16 cellular contexts compared by ENCODE assay signal in the genomic region with DNA sequence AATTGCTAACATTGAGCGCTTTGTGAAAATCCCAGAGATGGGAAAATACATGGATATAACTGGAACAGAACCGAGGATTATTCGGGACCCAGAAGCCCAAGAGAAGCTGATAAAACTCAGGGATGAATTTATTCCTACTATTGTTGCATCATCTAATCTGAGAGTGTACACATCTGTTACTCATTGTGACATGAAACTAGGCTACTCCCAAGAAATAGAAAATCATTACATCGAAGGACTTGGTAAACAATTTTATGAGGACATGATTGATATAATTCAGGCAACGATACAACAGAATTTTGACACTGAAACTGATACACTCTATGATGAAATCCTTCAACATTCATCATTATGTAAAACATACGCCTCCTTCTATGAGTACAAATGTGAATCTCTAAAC.
DNase-seq lines count a peak whose midpoint lies in the region; ATAC-seq, FAIRE-seq and TF ChIP-seq lines count a peak whose summit lies in the region.
"Had no signal": no experiment of that assay in that cellular context is flagged by ENCODE, and none has a peak within 500 bp of the region (broad histone marks: within the 10 kb centered on the region; RNA-seq: fewer than 3 reads in every experiment).

No MANE protein-coding gene starts in this region.

- TF ChIP-seq CTCF in PC-9 (conservative IDR thresholded peaks at IDR 0.05) (no peak), HepG2 (CRISPR knock-in tag; IDR thresholded peaks at IDR 0.05) (no peak)

- H3K9me2 ChIP-seq in PC-9 (ENCODE audit: insufficient read depth) = no peaks in the 10 kb centered on the region

- H4K20me1 ChIP-seq in PC-9 (ENCODE audit: insufficient read depth) (no peaks in the 10 kb centered on the region), HepG2 (ENCODE audit: insufficient read depth, low read length) (no peaks in the 10 kb centered on the region)
- H4K20me1 ChIP-seq: BLaER1 had no signal

- WGBS in HepG2 (ENCODE audit: low lambda C conversion rate) = 52% methylated on average over 6 of the region's 6 CpGs

- H3K79me2 ChIP-seq in PC-9 (ENCODE audit: low read depth) (no peaks in the 10 kb centered on the region), HepG2 (ENCODE audit: insufficient read depth, low read length) (no peaks in the 10 kb centered on the region)

- no peak overlapping the region for H3K9ac ChIP-seq in HepG2 (ENCODE audit: insufficient read depth, low read depth, low read length)
- H3K9ac ChIP-seq: BLaER1 had no signal

- H3K4me3 ChIP-seq in PC-9 = no peak overlapping the region
- H3K4me3 ChIP-seq in HepG2 (replicated peaks in 1 of 3; ENCODE audit: insufficient read depth in 1 of 3, low read depth in 2 of 3, low read length in 3 of 3) = no peak overlapping the region
- H3K4me3 ChIP-seq: BLaER1 had no signal

- POLR2A ChIA-PET in PC-9 (lab: Charles Lee; ENCODE audit: unreplicated experiment) = no interaction called here
- POLR2A ChIA-PET in HepG2 (lab: Yijun Ruan, JAX) = no interaction called here

- H3K9me3 ChIP-seq in PC-9 (ENCODE audit: insufficient read depth, low read depth) (no peaks in the 10 kb centered on the region; the same call in 1 of the 2 replicates), HepG2 (ENCODE audit: low read length) (no peaks in the 10 kb centered on the region)
- H3K9me3 ChIP-seq: BLaER1 had no signal

- no peak for TF ChIP-seq POLR2A in HepG2 (IDR thresholded peaks at IDR 0.05; ENCODE audit: insufficient read depth in 1 of 2, low read depth in 2 of 2, low read length in 2 of 2)

- DNase-seq in PC-9 (peak in 1 of 2 experiments; percentile 59), epithelial cell of prostate (ENCODE audit: low read depth, low spot score) (peak; percentile 60), HepG2 (ENCODE audit: low spot score) (no peak), superior temporal gyrus (ENCODE audit: extremely low spot score) (peak; percentile 33), head of caudate nucleus (no peak), left cardiac atrium (no peak)
- DNase-seq in NK-92 treated with Interleukin-12 subunit alpha and Interleukin-12 subunit beta, amount 100 ng/mL, for 24 hours (lab: John Stamatoyannopoulos, UW) = no peak
- DNase-seq: CD8-positive, alpha-beta memory T cell; H9; NCI-H2107; NCI-H446; NCI-H748 treated with DMSO at 0.1 percent for 48 hours; Right ventricle myocardium superior had no signal

- intact Hi-C loops in PC-9 (cut with micrococcal nuclease; ENCODE audit: unreplicated experiment) = no loop called here
- intact Hi-C loops in HepG2 (cut with micrococcal nuclease; ENCODE audit: unreplicated experiment) = loop anchor here (10.0 kb wide), 1 partner anchor 366 kb away; no protein-coding TSS in a partner anchor
- intact Hi-C loops in head of caudate nucleus (cut with DNase I) = no loop called here
- intact Hi-C loops in left cardiac atrium (cut with DNase I) = no loop called here

- BruUV-seq in PC-9 (replicated peaks; lab: Mats Ljungman, UMichigan) (no TSS peak), HepG2 (replicated peaks; lab: Mats Ljungman, UMichigan) (no TSS peak)

- H3K27me3 ChIP-seq in PC-9 (ENCODE audit: insufficient read depth, low read depth) = no peaks in the 10 kb centered on the region
- H3K27me3 ChIP-seq in HepG2 (ENCODE audit: control insufficient read depth in 1 of 2, insufficient read depth in 2 of 2, low read length in 2 of 2) = no peaks in the 10 kb centered on the region; a peak in 1 of 5 replicates
- H3K27me3 ChIP-seq: BLaER1 had no signal

- CTCF ChIA-PET in PC-9 (lab: Charles Lee) (no interaction called here), HepG2 (lab: Yijun Ruan, JAX; ENCODE audit: low intra/inter-chr PET ratio, low total read pairs) (no interaction called here)

- no peaks in the 10 kb centered on the region for H3K36me3 ChIP-seq in PC-9 (ENCODE audit: low read depth)
- no peaks in the 10 kb centered on the region for H3K36me3 ChIP-seq in HepG2 (replicated peaks in 1 of 2; ENCODE audit: control insufficient read depth in 1 of 2, insufficient read depth in 2 of 2, low read length in 2 of 2)
- H3K36me3 ChIP-seq: BLaER1 had no signal

- FAIRE-seq in HepG2 (lab: Jason Lieb, UNC) = no peak

- H2AFZ ChIP-seq in PC-9 (no peak overlapping the region; the same call in 1 of the 2 replicates), HepG2 (ENCODE audit: low read length) (no peak overlapping the region)

- H3F3A ChIP-seq in PC-9 (ENCODE audit: insufficient read depth, low read depth) = peaks cover 23% of the 10 kb centered on the region

- H3K4me1 ChIP-seq in PC-9 (replicated peaks; ENCODE audit: insufficient read depth) (peaks cover 47% of the 10 kb centered on the region), HepG2 (ENCODE audit: insufficient read depth, low read length) (peaks cover 25% of the 10 kb centered on the region)

- peak overlapping the region; percentile 61 for H3K27ac ChIP-seq in PC-9
- peak overlapping the region; percentile 89 for H3K27ac ChIP-seq in epithelial cell of prostate
- no peak overlapping the region for H3K27ac ChIP-seq in HepG2 (ENCODE audit: extremely low read length, insufficient read depth, low read length)
- H3K27ac ChIP-seq: BLaER1 had no signal

- H3K4me2 ChIP-seq in PC-9 = peak overlapping the region; percentile 10; the same call in 1 of the 2 replicates
- H3K4me2 ChIP-seq in HepG2 (ENCODE audit: low read depth, low read length) = no peak overlapping the region
- H3K4me2 ChIP-seq: BLaER1 had no signal

- no peak for ATAC-seq in HepG2
- ATAC-seq in left cardiac atrium = no peak
- ATAC-seq: Panc1, SK-N-SH treated with all-trans-retinoic acid at 6 μM for 48 hours had no signal

- TF ChIP-seq EP300 in HepG2 (IDR thresholded peaks at IDR 0.05; ENCODE audit: low read depth in 2 of 2, low read length in 2 of 2) = no peak
- no peak for TF ChIP-seq EP300 in HepG2 (CRISPR knock-in tag; IDR thresholded peaks at IDR 0.05; ENCODE audit: borderline replicate concordance)

- TF ChIP-seq RAD21 in HepG2 (CRISPR knock-in tag; IDR thresholded peaks at IDR 0.05) = no peak

- in situ Hi-C loops in HepG2 (cut with HindIII; ENCODE audit: extremely low pct_ligation_motif_present, low pct_unique_long_range_greater_than_20kb) = no loop called here

TF ChIP-seq in HepG2, 621 proteins besides CTCF, POLR2A, EP300 and RAD21:
- TF ChIP-seq ERF (CRISPR knock-in tag; IDR thresholded peaks at IDR 0.05) = no peak
- no peak for TF ChIP-seq LCORL (IDR thresholded peaks at IDR 0.05)
- TF ChIP-seq LCORL (CRISPR knock-in tag; IDR thresholded peaks at IDR 0.05) = no peak
- no peak for TF ChIP-seq ZNF781 (CRISPR knock-in tag; IDR thresholded peaks at IDR 0.05; ENCODE audit: borderline replicate concordance, not compliant biosample characterization)
- TF ChIP-seq NFYC (CRISPR knock-in tag; IDR thresholded peaks at IDR 0.05) = no peak
- TF ChIP-seq MYC (CRISPR knock-in tag; IDR thresholded peaks at IDR 0.05; ENCODE audit: borderline replicate concordance) = no peak
- TF ChIP-seq, protein P1, sequence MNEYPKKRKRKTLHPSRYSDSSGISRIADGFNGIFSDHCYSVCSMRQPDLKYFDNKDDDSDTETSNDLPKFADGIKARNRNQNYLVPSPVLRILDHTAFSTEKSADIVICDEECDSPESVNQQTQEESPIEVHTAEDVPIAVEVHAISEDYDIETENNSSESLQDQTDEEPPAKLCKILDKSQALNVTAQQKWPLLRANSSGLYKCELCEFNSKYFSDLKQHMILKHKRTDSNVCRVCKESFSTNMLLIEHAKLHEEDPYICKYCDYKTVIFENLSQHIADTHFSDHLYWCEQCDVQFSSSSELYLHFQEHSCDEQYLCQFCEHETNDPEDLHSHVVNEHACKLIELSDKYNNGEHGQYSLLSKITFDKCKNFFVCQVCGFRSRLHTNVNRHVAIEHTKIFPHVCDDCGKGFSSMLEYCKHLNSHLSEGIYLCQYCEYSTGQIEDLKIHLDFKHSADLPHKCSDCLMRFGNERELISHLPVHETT (CRISPR knock-in tag; conservative IDR thresholded peaks at IDR 0.05) = no peak
- TF ChIP-seq CEBPB (IDR thresholded peaks at IDR 0.05; ENCODE audit: borderline replicate concordance, low read depth, low read length) = peak; percentile 59; the same call in 1 of the 2 replicates
- TF ChIP-seq PAWR (CRISPR knock-in tag; IDR thresholded peaks at IDR 0.05; ENCODE audit: borderline replicate concordance) = no peak
- TF ChIP-seq, protein P2, sequence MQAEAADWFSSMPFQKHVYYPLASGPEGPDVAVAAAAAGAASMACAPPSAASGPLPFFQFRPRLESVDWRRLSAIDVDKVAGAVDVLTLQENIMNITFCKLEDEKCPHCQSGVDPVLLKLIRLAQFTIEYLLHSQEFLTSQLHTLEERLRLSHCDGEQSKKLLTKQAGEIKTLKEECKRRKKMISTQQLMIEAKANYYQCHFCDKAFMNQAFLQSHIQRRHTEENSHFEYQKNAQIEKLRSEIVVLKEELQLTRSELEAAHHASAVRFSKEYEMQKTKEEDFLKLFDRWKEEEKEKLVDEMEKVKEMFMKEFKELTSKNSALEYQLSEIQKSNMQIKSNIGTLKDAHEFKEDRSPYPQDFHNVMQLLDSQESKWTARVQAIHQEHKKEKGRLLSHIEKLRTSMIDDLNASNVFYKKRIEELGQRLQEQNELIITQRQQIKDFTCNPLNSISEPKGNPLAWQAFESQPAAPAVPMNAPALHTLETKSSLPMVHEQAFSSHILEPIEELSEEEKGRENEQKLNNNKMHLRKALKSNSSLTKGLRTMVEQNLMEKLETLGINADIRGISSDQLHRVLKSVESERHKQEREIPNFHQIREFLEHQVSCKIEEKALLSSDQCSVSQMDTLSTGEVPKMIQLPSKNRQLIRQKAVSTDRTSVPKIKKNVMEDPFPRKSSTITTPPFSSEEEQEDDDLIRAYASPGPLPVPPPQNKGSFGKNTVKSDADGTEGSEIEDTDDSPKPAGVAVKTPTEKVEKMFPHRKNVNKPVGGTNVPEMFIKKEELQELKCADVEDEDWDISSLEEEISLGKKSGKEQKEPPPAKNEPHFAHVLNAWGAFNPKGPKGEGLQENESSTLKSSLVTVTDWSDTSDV (CRISPR knock-in tag; IDR thresholded peaks at IDR 0.05) = no peak
- TF ChIP-seq HMG20B (CRISPR knock-in tag; conservative IDR thresholded peaks at IDR 0.05) = no peak
- no peak for TF ChIP-seq PLRG1 (conservative IDR thresholded peaks at IDR 0.05)
- TF ChIP-seq MAFG (CRISPR knock-in tag; IDR thresholded peaks at IDR 0.05) = no peak
- no peak for TF ChIP-seq ZNF333 (CRISPR knock-in tag; IDR thresholded peaks at IDR 0.05; ENCODE audit: borderline replicate concordance)
- TF ChIP-seq ATF7 (IDR thresholded peaks at IDR 0.05) = peak; percentile 33; the same call in 1 of the 2 replicates
- TF ChIP-seq ATF7 (CRISPR knock-in tag; IDR thresholded peaks at IDR 0.05) = no peak
- no peak for TF ChIP-seq FIP1L1 (IDR thresholded peaks at IDR 0.05; ENCODE audit: borderline replicate concordance, insufficient read depth, low read depth, low read length)
- no peak for TF ChIP-seq MAF1 (CRISPR knock-in tag; IDR thresholded peaks at IDR 0.05; ENCODE audit: borderline replicate concordance)

Comparison
In these comparisons a context has a peak if more than half of its experiments do, and no peak if none do; other contexts are left out.
1. DNase-seq: peak in epithelial cell of prostate (single experiment) and superior temporal gyrus (single experiment); none in HepG2 (single experiment), head of caudate nucleus (0 of 42), NK-92 treated with Interleukin-12 subunit alpha and Interleukin-12 subunit beta, amount 100 ng/mL, for 24 hours (single experiment) and left cardiac atrium (single experiment).